Comparison of ENCODE assay signal across 22 cellular contexts in genomic region chr3:152583913-152584312, GRCh38.
A peak's percentile ranks its signal among the peaks of the same experiment; 100 is the strongest.
DNase-seq lines count a peak whose midpoint lies in the region; ATAC-seq and TF ChIP-seq lines count a peak whose summit lies in the region.
"Had no signal": no experiment of that assay in that cellular context is flagged by ENCODE, and none has a peak within 500 bp of the region (broad histone marks: within the 10 kb centered on the region; RNA-seq: fewer than 3 reads in every experiment).

No MANE protein-coding gene starts in this region.

- DNase-seq in AG10803 (ENCODE audit: low read depth): peak; percentile 12
- peak; percentile 9 to 68 for DNase-seq in cardiac fibroblast (ENCODE audit: low read depth in 2 of 2)
- peak; percentile 38 for DNase-seq in fibroblast of the conjunctiva (ENCODE audit: low read depth)
- DNase-seq in retinal pigment epithelial cell (ENCODE audit: low read depth): peak; percentile 16
- no peak for DNase-seq in naive thymus-derived CD8-positive, alpha-beta T cell
- no peak for DNase-seq in G401 (ENCODE audit: low spot score)
- DNase-seq in activated T-cell treated with anti-CD3 and anti-CD28 coated beads for 4 hours: no peak
- DNase-seq: 8988T; Calu3; CD4-positive, alpha-beta memory T cell; DMS53; Kasumi-1; MM.1S; NCI-H1092 treated with DMSO at 0.1 percent for 48 hours; NCI-H1694; NCI-H345; NK-92 treated with Interleukin-12 subunit alpha and Interleukin-12 subunit beta, amount 100 ng/mL, for 24 hours; OCI-M1; RPMI8226 had no signal

- no peak overlapping the region for H3K4me3 Mint-ChIP-seq in naive thymus-derived CD8-positive, alpha-beta T cell
- H3K4me3 Mint-ChIP-seq: CD4-positive, alpha-beta memory T cell; IgD-negative memory B cell had no signal

- H3K4me3 ChIP-seq in AG10803 (ENCODE audit: low read length) (no peak overlapping the region), cardiac fibroblast (replicated peaks in 1 of 2; ENCODE audit: low read depth in 2 of 2, low read length in 2 of 2) (no peak overlapping the region), retinal pigment epithelial cell (ENCODE audit: low read length) (no peak overlapping the region)
- H3K4me3 ChIP-seq: HAP-1 had no signal

- no peaks in the 10 kb centered on the region for H3K9me3 Mint-ChIP-seq in naive thymus-derived CD8-positive, alpha-beta T cell
- H3K9me3 Mint-ChIP-seq: IgD-negative memory B cell had no signal

- peaks cover 0 to 9% (median 3%) of the 10 kb centered on the region in 5 donors for H3K27me3 Mint-ChIP-seq in naive thymus-derived CD8-positive, alpha-beta T cell

- ATAC-seq in naive thymus-derived CD8-positive, alpha-beta T cell: no peak
- no peak for ATAC-seq in GM18867 (IDR thresholded peaks at IDR 0.05; ENCODE audit: unreplicated experiment)

- no peaks in the 10 kb centered on the region for H3K36me3 Mint-ChIP-seq in naive thymus-derived CD8-positive, alpha-beta T cell
- H3K36me3 Mint-ChIP-seq: CD4-positive, alpha-beta memory T cell; IgD-negative memory B cell had no signal

- POLR2A ChIA-PET in naive thymus-derived CD8-positive, alpha-beta T cell (lab: Charles Lee): no interaction called here

- TF ChIP-seq CTCF in AG10803 (conservative IDR thresholded peaks at IDR 0.05; ENCODE audit: low read length): no peak
- TF ChIP-seq CTCF in cardiac fibroblast (IDR thresholded peaks at IDR 0.05; ENCODE audit: low read depth, low read length): no peak
- TF ChIP-seq CTCF in retinal pigment epithelial cell (conservative IDR thresholded peaks at IDR 0.05; ENCODE audit: low read depth, low read length): no peak

- no peak overlapping the region for H3K27ac Mint-ChIP-seq in naive thymus-derived CD8-positive, alpha-beta T cell
- H3K27ac Mint-ChIP-seq: CD4-positive, alpha-beta memory T cell; IgD-negative memory B cell had no signal

- H3K4me1 Mint-ChIP-seq in naive thymus-derived CD8-positive, alpha-beta T cell: no peaks in the 10 kb centered on the region
- H3K4me1 Mint-ChIP-seq: CD4-positive, alpha-beta memory T cell had no signal

- in situ Hi-C loops in G401 (cut with HindIII; ENCODE audit: low sequenced_read_pairs): no loop called here

Comparison
In these comparisons a context has a peak if more than half of its experiments do, and no peak if none do; other contexts are left out.
1. DNase-seq: peak in AG10803 (single experiment), cardiac fibroblast (2 of 2), fibroblast of the conjunctiva (single experiment) and retinal pigment epithelial cell (single experiment); none in naive thymus-derived CD8-positive, alpha-beta T cell (0 of 10), G401 (single experiment) and activated T-cell treated with anti-CD3 and anti-CD28 coated beads for 4 hours (single experiment).